8 cellular contexts compared by ENCODE assay signal in genomic region chr12:49705479-49706267, GRCh38. TPM values are rescaled to one million over a fixed set of nuclear protein-coding genes. Genes with fewer than 3 reads are reported as not detected.
DNase-seq lines count a peak whose midpoint lies in the region; ATAC-seq and TF ChIP-seq lines count a peak whose summit lies in the region.

No MANE protein-coding gene starts in this region.

- peak overlapping the region; percentile 92 for H2AFZ ChIP-seq in neuronal stem cell (ENCODE audit: low read length)

- no peak overlapping the region for H2BK120ac ChIP-seq in neuronal stem cell (ENCODE audit: low read depth, low read length)

- no peak overlapping the region for H4K8ac ChIP-seq in neuronal stem cell (ENCODE audit: low read depth, low read length)

- intact Hi-C loops in activated CD4-positive, alpha-beta memory T cell treated with anti-CD3 and anti-CD28 coated beads for 36 hours (cut with micrococcal nuclease), result loop anchor here (2.0 to 5.0 kb wide), 2 partner anchors 35 to 348 kb away; no protein-coding TSS in a partner anchor

- no peaks in the 10 kb centered on the region for H3K27me3 Mint-ChIP-seq in activated CD4-positive, alpha-beta memory T cell treated with anti-CD3 and anti-CD28 coated beads for 36 hours

- H3K4ac ChIP-seq in neuronal stem cell (ENCODE audit: low read length), result no peak overlapping the region

- WGBS in neuronal stem cell (ENCODE audit: extremely low coverage in 2 of 2, insufficient read length in 2 of 2, insufficient replicate concordance in 1 of 2), 2 donors, result no CpG with 5 or more reads among the region's 13 CpGs

- H3K79me1 ChIP-seq in neuronal stem cell (ENCODE audit: low read depth, low read length), result peaks cover 2% of the 10 kb centered on the region

- H2BK5ac ChIP-seq in neuronal stem cell (ENCODE audit: low read length), result no peak overlapping the region

- CTCF ChIA-PET in HEK293 (lab: Yijun Ruan, JAX), result interaction anchor here (0.9 to 4.0 kb wide), 7 partner anchors 32 to 133 kb away, joined by 3 to 30 read pairs (median 4); partner anchors contain the start of gene TMBIM6
- CTCF ChIA-PET in activated CD4-positive, alpha-beta memory T cell treated with anti-CD3 and anti-CD28 coated beads for 36 hours (lab: Charles Lee), result interaction anchor here (0.7 to 12.1 kb wide), 15 partner anchors 9 to 138 kb away, joined by 3 to 281 read pairs (median 6); partner anchors contain the start of genes BCDIN3D, PRPF40B and TMBIM6

- H3K36me3 ChIP-seq in HEK293 (ENCODE audit: control insufficient read depth in 2 of 2, insufficient read depth in 1 of 2, low read length in 2 of 2) (no peaks in the 10 kb centered on the region; a peak in 1 of 3 replicates), neuronal stem cell (replicated peaks in 1 of 2; ENCODE audit: control insufficient read depth in 2 of 2, insufficient read depth in 2 of 2, low read length in 2 of 2) (no peaks in the 10 kb centered on the region)

- H3K4me1 ChIP-seq in HEK293 (ENCODE audit: control insufficient read depth, insufficient read depth, low read length) (peaks cover 5% of the 10 kb centered on the region), neuronal stem cell (ENCODE audit: control insufficient read depth in 2 of 2, insufficient read depth in 1 of 2, low read depth in 1 of 2, low read length in 2 of 2) (peaks cover 13 to 22% of the 10 kb centered on the region in 2 donors)

- H3K18ac ChIP-seq in neuronal stem cell (ENCODE audit: low read length), result peak overlapping the region; percentile 9

- no peak overlapping the region for H2BK15ac ChIP-seq in neuronal stem cell (ENCODE audit: low read length)

- no peak overlapping the region for H2BK12ac ChIP-seq in neuronal stem cell (ENCODE audit: low read length)

- H3K4me2 ChIP-seq in neuronal stem cell (ENCODE audit: insufficient read depth, low read length, poor library complexity, severe bottlenecking), result peak overlapping the region; percentile 67

- peaks cover 0 to 17% (median 5%) of the 10 kb centered on the region in 3 experiments for H3K27me3 ChIP-seq in neuronal stem cell (ENCODE audit: control insufficient read depth in 3 of 3, insufficient read depth in 3 of 3, low read depth in 1 of 3, low read length in 3 of 3)

- no peaks in the 10 kb centered on the region for H3K9me3 ChIP-seq in HEK293 (ENCODE audit: control insufficient read depth, insufficient read depth, low read depth, low read length)
- no peaks in the 10 kb centered on the region for H3K9me3 ChIP-seq in neuronal stem cell (replicated peaks in 1 of 2; ENCODE audit: control insufficient read depth in 2 of 2, insufficient read depth in 1 of 2, low read depth in 1 of 2, low read length in 2 of 2)

- TF ChIP-seq CTCF in HEK293 (tag by site-specific recombination; IDR thresholded peaks at IDR 0.05), result no peak
- TF ChIP-seq CTCF in foreskin fibroblast (IDR thresholded peaks at IDR 0.05; ENCODE audit: low read depth, low read length), result no peak

- H3K4me1 Mint-ChIP-seq in activated CD4-positive, alpha-beta memory T cell treated with anti-CD3 and anti-CD28 coated beads for 36 hours (ENCODE audit: low read depth), result peaks cover 48% of the 10 kb centered on the region

- no peaks in the 10 kb centered on the region for H3K36me3 Mint-ChIP-seq in activated CD4-positive, alpha-beta memory T cell treated with anti-CD3 and anti-CD28 coated beads for 36 hours

- no peak overlapping the region for H3K14ac ChIP-seq in neuronal stem cell (ENCODE audit: low read length)

- POLR2A ChIA-PET in HEK293 (lab: Yijun Ruan, JAX), result interaction anchor here (0.6 to 1.4 kb wide), 4 partner anchors 32 to 1512 kb away, joined by 3 to 4 read pairs (median 3); partner anchors contain the start of gene POU6F1
- POLR2A ChIA-PET in activated CD4-positive, alpha-beta memory T cell treated with anti-CD3 and anti-CD28 coated beads for 36 hours (lab: Charles Lee), result interaction anchor here (1.1 to 5.3 kb wide), 5 partner anchors 36 to 68 kb away, joined by 3 to 33 read pairs (median 8); partner anchors contain the start of gene TMBIM6

- H3K9ac ChIP-seq in neuronal stem cell (ENCODE audit: low read depth, low read length, poor library complexity), result no peak overlapping the region

- peak overlapping the region; percentile 85 for H3K4me3 Mint-ChIP-seq in activated CD4-positive, alpha-beta memory T cell treated with anti-CD3 and anti-CD28 coated beads for 36 hours

- ATAC-seq in esophagus mucosa, result no peak
- ATAC-seq in HG02571 (IDR thresholded peaks at IDR 0.05; ENCODE audit: unreplicated experiment), result no peak

- no peaks in the 10 kb centered on the region for H3K9me3 Mint-ChIP-seq in activated CD4-positive, alpha-beta memory T cell treated with anti-CD3 and anti-CD28 coated beads for 36 hours

- DNase-seq in C1 segment of cervical spinal cord (lab: John Stamatoyannopoulos, UW), result peak in 11 of 14 donors; percentile 7 to 54 (median 20)
- DNase-seq in activated CD4-positive, alpha-beta memory T cell treated with anti-CD3 and anti-CD28 coated beads for 36 hours, result peak; percentile 55
- DNase-seq in foreskin fibroblast, result peak; percentile 69 to 72
- no peak for DNase-seq in neuronal stem cell (ENCODE audit: low spot score)
- no peak for DNase-seq in HuH-7.5 (ENCODE audit: low spot score)

- H3K27ac ChIP-seq in HEK293 (ENCODE audit: extremely low read depth, low read depth, low read length) (no peak overlapping the region), neuronal stem cell (replicated peaks; ENCODE audit: low read length) (no peak overlapping the region)

- H3K27ac Mint-ChIP-seq in activated CD4-positive, alpha-beta memory T cell treated with anti-CD3 and anti-CD28 coated beads for 36 hours, result peak overlapping the region; percentile 56

- H3K23ac ChIP-seq in neuronal stem cell (ENCODE audit: low read depth, low read length, poor library complexity), result peak overlapping the region; percentile 37

- H3K4me3 ChIP-seq in HEK293 (ENCODE audit: low read depth, low read length), result peak overlapping the region; percentile 65
- peak overlapping the region; percentile 73 to 83 for H3K4me3 ChIP-seq in foreskin fibroblast (ENCODE audit: low read depth in 1 of 2, low read length in 2 of 2)
- H3K4me3 ChIP-seq in neuronal stem cell (ENCODE audit: low read length in 2 of 2), result peak overlapping the region; percentile 82 to 85

- H4K91ac ChIP-seq in neuronal stem cell (ENCODE audit: low read depth, low read length, poor library complexity), result no peak overlapping the region

- H2AK5ac ChIP-seq in neuronal stem cell (ENCODE audit: low read depth, low read length), result no peak overlapping the region

TF ChIP-seq in HEK293, 187 proteins besides CTCF, POLR2A, EP300 and RAD21 (continues in another document):
- TF ChIP-seq ZNF24 (tag by site-specific recombination; IDR thresholded peaks at IDR 0.05) (no peak), ZBTB17 (tag by site-specific recombination; IDR thresholded peaks at IDR 0.05) (peak; percentile 20; the same call in 1 of the 2 replicates), EGR2 (tag by site-specific recombination; IDR thresholded peaks at IDR 0.05; ENCODE audit: low read depth) (peak; percentile 92), ZNF670 (tag by site-specific recombination; IDR thresholded peaks at IDR 0.05; ENCODE audit: low read depth) (no peak), ZFHX2 (tag by site-specific recombination; conservative IDR thresholded peaks at IDR 0.05) (peak; percentile 92), MYNN (tag by site-specific recombination; IDR thresholded peaks at IDR 0.05; ENCODE audit: borderline replicate concordance) (no peak), MZF1 (tag by site-specific recombination; IDR thresholded peaks at IDR 0.05; ENCODE audit: borderline replicate concordance) (0 out of 2 replicates have a peak, but pooled peaks have one; percentile 36), ZNF514 (tag by site-specific recombination; IDR thresholded peaks at IDR 0.05) (no peak), ZFP3 (tag by site-specific recombination; IDR thresholded peaks at IDR 0.05; ENCODE audit: low read depth) (no peak)
- TF ChIP-seq, protein P1, sequence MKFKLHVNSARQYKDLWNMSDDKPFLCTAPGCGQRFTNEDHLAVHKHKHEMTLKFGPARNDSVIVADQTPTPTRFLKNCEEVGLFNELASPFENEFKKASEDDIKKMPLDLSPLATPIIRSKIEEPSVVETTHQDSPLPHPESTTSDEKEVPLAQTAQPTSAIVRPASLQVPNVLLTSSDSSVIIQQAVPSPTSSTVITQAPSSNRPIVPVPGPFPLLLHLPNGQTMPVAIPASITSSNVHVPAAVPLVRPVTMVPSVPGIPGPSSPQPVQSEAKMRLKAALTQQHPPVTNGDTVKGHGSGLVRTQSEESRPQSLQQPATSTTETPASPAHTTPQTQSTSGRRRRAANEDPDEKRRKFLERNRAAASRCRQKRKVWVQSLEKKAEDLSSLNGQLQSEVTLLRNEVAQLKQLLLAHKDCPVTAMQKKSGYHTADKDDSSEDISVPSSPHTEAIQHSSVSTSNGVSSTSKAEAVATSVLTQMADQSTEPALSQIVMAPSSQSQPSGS (tag by site-specific recombination; IDR thresholded peaks at IDR 0.05; ENCODE audit: low read depth), result no peak
- TF ChIP-seq, protein P2, sequence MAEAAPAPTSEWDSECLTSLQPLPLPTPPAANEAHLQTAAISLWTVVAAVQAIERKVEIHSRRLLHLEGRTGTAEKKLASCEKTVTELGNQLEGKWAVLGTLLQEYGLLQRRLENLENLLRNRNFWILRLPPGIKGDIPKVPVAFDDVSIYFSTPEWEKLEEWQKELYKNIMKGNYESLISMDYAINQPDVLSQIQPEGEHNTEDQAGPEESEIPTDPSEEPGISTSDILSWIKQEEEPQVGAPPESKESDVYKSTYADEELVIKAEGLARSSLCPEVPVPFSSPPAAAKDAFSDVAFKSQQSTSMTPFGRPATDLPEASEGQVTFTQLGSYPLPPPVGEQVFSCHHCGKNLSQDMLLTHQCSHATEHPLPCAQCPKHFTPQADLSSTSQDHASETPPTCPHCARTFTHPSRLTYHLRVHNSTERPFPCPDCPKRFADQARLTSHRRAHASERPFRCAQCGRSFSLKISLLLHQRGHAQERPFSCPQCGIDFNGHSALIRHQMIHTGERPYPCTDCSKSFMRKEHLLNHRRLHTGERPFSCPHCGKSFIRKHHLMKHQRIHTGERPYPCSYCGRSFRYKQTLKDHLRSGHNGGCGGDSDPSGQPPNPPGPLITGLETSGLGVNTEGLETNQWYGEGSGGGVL (tag by site-specific recombination; IDR thresholded peaks at IDR 0.05), result peak; percentile 17; the same call in 1 of the 2 replicates

RNA-seq across cellular contexts. Expression of gene FMNL3, which starts 1.5 kb away (rescaled TPM):
- 10 to 100 TPM; 31.2 to 31.9 TPM for total RNA-seq in activated CD4-positive, alpha-beta memory T cell treated with anti-CD3 and anti-CD28 coated beads for 36 hours
- polyA plus RNA-seq in neuronal stem cell (2013, experiment 1 of 2), result 8.2 TPM
- 8.1 TPM for polyA plus RNA-seq in neuronal stem cell (2013, experiment 2 of 2)
- total RNA-seq in esophagus mucosa, result 3.0 TPM

RNA-seq across cellular contexts. Expression of gene TMBIM6, which starts 35.7 kb away (rescaled TPM):
- 100 to 1,000 TPM; 481 to 486 TPM for total RNA-seq in activated CD4-positive, alpha-beta memory T cell treated with anti-CD3 and anti-CD28 coated beads for 36 hours
- 322 TPM for polyA plus RNA-seq in neuronal stem cell (2013, experiment 1 of 2)
- 335 TPM for polyA plus RNA-seq in neuronal stem cell (2013, experiment 2 of 2)
- total RNA-seq in esophagus mucosa, result 386 TPM

Comparison
In these comparisons a context has a peak if more than half of its experiments do, and no peak if none do; other contexts are left out.
1. DNase-seq: peak in C1 segment of cervical spinal cord (11 of 14), activated CD4-positive, alpha-beta memory T cell treated with anti-CD3 and anti-CD28 coated beads for 36 hours (single experiment) and foreskin fibroblast (2 of 2); none in neuronal stem cell (single experiment) and HuH-7.5 (single experiment).
2. Peak in every context shown above with its lines, with median percentiles within 50 percentile points of each other: H3K4me3 ChIP-seq.